In the genomic region with DNA sequence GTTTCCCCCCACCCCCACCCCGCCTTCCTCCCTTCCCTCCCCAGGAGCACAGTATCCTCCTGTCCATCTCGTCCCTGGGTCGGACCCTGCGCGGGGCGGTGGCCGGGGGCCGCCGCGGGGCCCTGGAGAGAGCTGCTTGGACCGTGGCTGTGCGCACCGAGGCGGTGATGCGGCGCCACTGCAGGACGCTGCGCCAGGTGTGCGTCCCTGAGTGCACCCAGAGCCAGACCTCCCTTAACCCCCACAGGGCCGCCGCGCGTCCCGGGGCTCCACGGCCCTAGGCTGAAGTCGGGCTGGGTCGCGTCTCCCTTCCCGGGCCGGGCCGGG, we compare ENCODE assay signal across 2 cellular contexts.
A peak's percentile ranks its signal among the peaks of the same experiment; 100 is the strongest.
TF ChIP-seq lines count a peak whose summit lies in the region.

No MANE protein-coding gene starts in this region.

TF ChIP-seq in A549, 52 proteins besides CTCF, POLR2A, EP300 and RAD21:
- TF ChIP-seq ESRRA (IDR thresholded peaks at IDR 0.05; ENCODE audit: borderline replicate concordance, low read length) (no peak), RNF2 (IDR thresholded peaks at IDR 0.05; ENCODE audit: borderline replicate concordance, low read depth) (no peak), CHD2 (IDR thresholded peaks at IDR 0.05; ENCODE audit: low read length, partially characterized antibody) (no peak), ZC3H11A (IDR thresholded peaks at IDR 0.05) (no peak), MYC (IDR thresholded peaks at IDR 0.05; ENCODE audit: borderline replicate concordance, low read length) (no peak), TP53 (CRISPR knock-in tag; IDR thresholded peaks at IDR 0.05) (no peak), PHF8 (IDR thresholded peaks at IDR 0.05; ENCODE audit: borderline replicate concordance, low read depth) (no peak), SREBF2 (IDR thresholded peaks at IDR 0.05) (no peak), RFX5 (IDR thresholded peaks at IDR 0.05) (no peak), KDM5A (IDR thresholded peaks at IDR 0.05) (no peak), EHMT2 (IDR thresholded peaks at IDR 0.05; ENCODE audit: low read depth) (no peak), BHLHE40 (IDR thresholded peaks at IDR 0.05; ENCODE audit: low read depth, low read length) (no peak), TFCP2L1 (CRISPR knock-in tag; IDR thresholded peaks at IDR 0.05) (no peak), CBX2 (IDR thresholded peaks at IDR 0.05; ENCODE audit: borderline replicate concordance, low read depth) (no peak), CHD4 (IDR thresholded peaks at IDR 0.05; ENCODE audit: borderline replicate concordance) (no peak), JUNB (IDR thresholded peaks at IDR 0.05) (no peak), HEYL (CRISPR knock-in tag; IDR thresholded peaks at IDR 0.05) (no peak)
- TF ChIP-seq, protein P1, sequence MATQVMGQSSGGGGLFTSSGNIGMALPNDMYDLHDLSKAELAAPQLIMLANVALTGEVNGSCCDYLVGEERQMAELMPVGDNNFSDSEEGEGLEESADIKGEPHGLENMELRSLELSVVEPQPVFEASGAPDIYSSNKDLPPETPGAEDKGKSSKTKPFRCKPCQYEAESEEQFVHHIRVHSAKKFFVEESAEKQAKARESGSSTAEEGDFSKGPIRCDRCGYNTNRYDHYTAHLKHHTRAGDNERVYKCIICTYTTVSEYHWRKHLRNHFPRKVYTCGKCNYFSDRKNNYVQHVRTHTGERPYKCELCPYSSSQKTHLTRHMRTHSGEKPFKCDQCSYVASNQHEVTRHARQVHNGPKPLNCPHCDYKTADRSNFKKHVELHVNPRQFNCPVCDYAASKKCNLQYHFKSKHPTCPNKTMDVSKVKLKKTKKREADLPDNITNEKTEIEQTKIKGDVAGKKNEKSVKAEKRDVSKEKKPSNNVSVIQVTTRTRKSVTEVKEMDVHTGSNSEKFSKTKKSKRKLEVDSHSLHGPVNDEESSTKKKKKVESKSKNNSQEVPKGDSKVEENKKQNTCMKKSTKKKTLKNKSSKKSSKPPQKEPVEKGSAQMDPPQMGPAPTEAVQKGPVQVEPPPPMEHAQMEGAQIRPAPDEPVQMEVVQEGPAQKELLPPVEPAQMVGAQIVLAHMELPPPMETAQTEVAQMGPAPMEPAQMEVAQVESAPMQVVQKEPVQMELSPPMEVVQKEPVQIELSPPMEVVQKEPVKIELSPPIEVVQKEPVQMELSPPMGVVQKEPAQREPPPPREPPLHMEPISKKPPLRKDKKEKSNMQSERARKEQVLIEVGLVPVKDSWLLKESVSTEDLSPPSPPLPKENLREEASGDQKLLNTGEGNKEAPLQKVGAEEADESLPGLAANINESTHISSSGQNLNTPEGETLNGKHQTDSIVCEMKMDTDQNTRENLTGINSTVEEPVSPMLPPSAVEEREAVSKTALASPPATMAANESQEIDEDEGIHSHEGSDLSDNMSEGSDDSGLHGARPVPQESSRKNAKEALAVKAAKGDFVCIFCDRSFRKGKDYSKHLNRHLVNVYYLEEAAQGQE (IDR thresholded peaks at IDR 0.05) = no peak
- TF ChIP-seq, protein P2, sequence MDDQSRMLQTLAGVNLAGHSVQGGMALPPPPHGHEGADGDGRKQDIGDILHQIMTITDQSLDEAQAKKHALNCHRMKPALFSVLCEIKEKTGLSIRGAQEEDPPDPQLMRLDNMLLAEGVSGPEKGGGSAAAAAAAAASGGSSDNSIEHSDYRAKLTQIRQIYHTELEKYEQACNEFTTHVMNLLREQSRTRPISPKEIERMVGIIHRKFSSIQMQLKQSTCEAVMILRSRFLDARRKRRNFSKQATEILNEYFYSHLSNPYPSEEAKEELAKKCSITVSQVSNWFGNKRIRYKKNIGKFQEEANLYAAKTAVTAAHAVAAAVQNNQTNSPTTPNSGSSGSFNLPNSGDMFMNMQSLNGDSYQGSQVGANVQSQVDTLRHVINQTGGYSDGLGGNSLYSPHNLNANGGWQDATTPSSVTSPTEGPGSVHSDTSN (IDR thresholded peaks at IDR 0.05) = no peak
- TF ChIP-seq, protein P3, sequence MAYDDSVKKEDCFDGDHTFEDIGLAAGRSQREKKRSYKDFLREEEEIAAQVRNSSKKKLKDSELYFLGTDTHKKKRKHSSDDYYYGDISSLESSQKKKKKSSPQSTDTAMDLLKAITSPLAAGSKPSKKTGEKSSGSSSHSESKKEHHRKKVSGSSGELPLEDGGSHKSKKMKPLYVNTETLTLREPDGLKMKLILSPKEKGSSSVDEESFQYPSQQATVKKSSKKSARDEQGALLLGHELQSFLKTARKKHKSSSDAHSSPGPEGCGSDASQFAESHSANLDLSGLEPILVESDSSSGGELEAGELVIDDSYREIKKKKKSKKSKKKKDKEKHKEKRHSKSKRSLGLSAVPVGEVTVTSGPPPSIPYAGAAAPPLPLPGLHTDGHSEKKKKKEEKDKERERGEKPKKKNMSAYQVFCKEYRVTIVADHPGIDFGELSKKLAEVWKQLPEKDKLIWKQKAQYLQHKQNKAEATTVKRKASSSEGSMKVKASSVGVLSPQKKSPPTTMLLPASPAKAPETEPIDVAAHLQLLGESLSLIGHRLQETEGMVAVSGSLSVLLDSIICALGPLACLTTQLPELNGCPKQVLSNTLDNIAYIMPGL (CRISPR knock-in tag; IDR thresholded peaks at IDR 0.05; ENCODE audit: borderline replicate concordance) = no peak

TF ChIP-seq in GM12878, 131 proteins besides CTCF, POLR2A, EP300 and RAD21:
- TF ChIP-seq CBX5 (IDR thresholded peaks at IDR 0.05; ENCODE audit: low read depth) (no peak), SMARCA5 (IDR thresholded peaks at IDR 0.05) (no peak), MTA3 (IDR thresholded peaks at IDR 0.05; ENCODE audit: borderline replicate concordance, low read length) (no peak), NFXL1 (IDR thresholded peaks at IDR 0.05; ENCODE audit: borderline replicate concordance) (no peak), YBX1 (IDR thresholded peaks at IDR 0.05) (no peak), TCF12 (IDR thresholded peaks at IDR 0.05; ENCODE audit: low read depth, low read length) (peak; percentile 25; the same call in 1 of the 2 replicates), NRF1 (conservative IDR thresholded peaks at IDR 0.05; ENCODE audit: low read depth, low read length) (no peak), ZNF622 (IDR thresholded peaks at IDR 0.05) (no peak), TCF3 (IDR thresholded peaks at IDR 0.05; ENCODE audit: borderline replicate concordance, insufficient read depth, low read depth, low read length) (0 out of 2 replicates have a peak, but pooled peaks have one; percentile 46), EED (IDR thresholded peaks at IDR 0.05; ENCODE audit: low read depth) (no peak), HDGF (IDR thresholded peaks at IDR 0.05) (no peak), RBBP5 (conservative IDR thresholded peaks at IDR 0.05) (no peak)
- TF ChIP-seq, protein P4, sequence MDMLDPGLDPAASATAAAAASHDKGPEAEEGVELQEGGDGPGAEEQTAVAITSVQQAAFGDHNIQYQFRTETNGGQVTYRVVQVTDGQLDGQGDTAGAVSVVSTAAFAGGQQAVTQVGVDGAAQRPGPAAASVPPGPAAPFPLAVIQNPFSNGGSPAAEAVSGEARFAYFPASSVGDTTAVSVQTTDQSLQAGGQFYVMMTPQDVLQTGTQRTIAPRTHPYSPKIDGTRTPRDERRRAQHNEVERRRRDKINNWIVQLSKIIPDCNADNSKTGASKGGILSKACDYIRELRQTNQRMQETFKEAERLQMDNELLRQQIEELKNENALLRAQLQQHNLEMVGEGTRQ (IDR thresholded peaks at IDR 0.05; ENCODE audit: borderline replicate concordance, low read depth, low read length) = no peak
- TF ChIP-seq, protein P5, sequence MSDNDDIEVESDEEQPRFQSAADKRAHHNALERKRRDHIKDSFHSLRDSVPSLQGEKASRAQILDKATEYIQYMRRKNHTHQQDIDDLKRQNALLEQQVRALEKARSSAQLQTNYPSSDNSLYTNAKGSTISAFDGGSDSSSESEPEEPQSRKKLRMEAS (IDR thresholded peaks at IDR 0.05; ENCODE audit: low read depth, low read length) = no peak
- TF ChIP-seq, protein P6, sequence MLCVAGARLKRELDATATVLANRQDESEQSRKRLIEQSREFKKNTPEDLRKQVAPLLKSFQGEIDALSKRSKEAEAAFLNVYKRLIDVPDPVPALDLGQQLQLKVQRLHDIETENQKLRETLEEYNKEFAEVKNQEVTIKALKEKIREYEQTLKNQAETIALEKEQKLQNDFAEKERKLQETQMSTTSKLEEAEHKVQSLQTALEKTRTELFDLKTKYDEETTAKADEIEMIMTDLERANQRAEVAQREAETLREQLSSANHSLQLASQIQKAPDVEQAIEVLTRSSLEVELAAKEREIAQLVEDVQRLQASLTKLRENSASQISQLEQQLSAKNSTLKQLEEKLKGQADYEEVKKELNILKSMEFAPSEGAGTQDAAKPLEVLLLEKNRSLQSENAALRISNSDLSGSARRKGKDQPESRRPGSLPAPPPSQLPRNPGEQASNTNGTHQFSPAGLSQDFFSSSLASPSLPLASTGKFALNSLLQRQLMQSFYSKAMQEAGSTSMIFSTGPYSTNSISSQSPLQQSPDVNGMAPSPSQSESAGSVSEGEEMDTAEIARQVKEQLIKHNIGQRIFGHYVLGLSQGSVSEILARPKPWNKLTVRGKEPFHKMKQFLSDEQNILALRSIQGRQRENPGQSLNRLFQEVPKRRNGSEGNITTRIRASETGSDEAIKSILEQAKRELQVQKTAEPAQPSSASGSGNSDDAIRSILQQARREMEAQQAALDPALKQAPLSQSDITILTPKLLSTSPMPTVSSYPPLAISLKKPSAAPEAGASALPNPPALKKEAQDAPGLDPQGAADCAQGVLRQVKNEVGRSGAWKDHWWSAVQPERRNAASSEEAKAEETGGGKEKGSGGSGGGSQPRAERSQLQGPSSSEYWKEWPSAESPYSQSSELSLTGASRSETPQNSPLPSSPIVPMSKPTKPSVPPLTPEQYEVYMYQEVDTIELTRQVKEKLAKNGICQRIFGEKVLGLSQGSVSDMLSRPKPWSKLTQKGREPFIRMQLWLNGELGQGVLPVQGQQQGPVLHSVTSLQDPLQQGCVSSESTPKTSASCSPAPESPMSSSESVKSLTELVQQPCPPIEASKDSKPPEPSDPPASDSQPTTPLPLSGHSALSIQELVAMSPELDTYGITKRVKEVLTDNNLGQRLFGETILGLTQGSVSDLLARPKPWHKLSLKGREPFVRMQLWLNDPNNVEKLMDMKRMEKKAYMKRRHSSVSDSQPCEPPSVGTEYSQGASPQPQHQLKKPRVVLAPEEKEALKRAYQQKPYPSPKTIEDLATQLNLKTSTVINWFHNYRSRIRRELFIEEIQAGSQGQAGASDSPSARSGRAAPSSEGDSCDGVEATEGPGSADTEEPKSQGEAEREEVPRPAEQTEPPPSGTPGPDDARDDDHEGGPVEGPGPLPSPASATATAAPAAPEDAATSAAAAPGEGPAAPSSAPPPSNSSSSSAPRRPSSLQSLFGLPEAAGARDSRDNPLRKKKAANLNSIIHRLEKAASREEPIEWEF (IDR thresholded peaks at IDR 0.05; ENCODE audit: insufficient replicate concordance, low read depth, low read length) = no peak
- TF ChIP-seq, protein P2 (IDR thresholded peaks at IDR 0.05; ENCODE audit: insufficient replicate concordance, low read depth, low read length) = peak; percentile 0
- TF ChIP-seq, protein P7, sequence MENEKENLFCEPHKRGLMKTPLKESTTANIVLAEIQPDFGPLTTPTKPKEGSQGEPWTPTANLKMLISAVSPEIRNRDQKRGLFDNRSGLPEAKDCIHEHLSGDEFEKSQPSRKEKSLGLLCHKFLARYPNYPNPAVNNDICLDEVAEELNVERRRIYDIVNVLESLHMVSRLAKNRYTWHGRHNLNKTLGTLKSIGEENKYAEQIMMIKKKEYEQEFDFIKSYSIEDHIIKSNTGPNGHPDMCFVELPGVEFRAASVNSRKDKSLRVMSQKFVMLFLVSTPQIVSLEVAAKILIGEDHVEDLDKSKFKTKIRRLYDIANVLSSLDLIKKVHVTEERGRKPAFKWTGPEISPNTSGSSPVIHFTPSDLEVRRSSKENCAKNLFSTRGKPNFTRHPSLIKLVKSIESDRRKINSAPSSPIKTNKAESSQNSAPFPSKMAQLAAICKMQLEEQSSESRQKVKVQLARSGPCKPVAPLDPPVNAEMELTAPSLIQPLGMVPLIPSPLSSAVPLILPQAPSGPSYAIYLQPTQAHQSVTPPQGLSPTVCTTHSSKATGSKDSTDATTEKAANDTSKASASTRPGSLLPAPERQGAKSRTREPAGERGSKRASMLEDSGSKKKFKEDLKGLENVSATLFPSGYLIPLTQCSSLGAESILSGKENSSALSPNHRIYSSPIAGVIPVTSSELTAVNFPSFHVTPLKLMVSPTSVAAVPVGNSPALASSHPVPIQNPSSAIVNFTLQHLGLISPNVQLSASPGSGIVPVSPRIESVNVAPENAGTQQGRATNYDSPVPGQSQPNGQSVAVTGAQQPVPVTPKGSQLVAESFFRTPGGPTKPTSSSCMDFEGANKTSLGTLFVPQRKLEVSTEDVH (IDR thresholded peaks at IDR 0.05; ENCODE audit: low read depth, partially characterized antibody) = no peak
- TF ChIP-seq, protein P8, sequence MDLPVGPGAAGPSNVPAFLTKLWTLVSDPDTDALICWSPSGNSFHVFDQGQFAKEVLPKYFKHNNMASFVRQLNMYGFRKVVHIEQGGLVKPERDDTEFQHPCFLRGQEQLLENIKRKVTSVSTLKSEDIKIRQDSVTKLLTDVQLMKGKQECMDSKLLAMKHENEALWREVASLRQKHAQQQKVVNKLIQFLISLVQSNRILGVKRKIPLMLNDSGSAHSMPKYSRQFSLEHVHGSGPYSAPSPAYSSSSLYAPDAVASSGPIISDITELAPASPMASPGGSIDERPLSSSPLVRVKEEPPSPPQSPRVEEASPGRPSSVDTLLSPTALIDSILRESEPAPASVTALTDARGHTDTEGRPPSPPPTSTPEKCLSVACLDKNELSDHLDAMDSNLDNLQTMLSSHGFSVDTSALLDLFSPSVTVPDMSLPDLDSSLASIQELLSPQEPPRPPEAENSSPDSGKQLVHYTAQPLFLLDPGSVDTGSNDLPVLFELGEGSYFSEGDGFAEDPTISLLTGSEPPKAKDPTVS (IDR thresholded peaks at IDR 0.05; ENCODE audit: low read depth, low read length) = no peak
